Comparison of ENCODE assay signal across 1 cellular context in genomic region chr17:76586741-76587487, GRCh38.
TF ChIP-seq lines count a peak whose summit lies in the region.

No MANE protein-coding gene starts in this region.

TF ChIP-seq in K562, 482 proteins besides CTCF, POLR2A, EP300 and RAD21 (continued from another document):
- TF ChIP-seq MAX (CRISPR knock-in tag; IDR thresholded peaks at IDR 0.05) (peak; percentile 65), NUFIP1 (IDR thresholded peaks at IDR 0.05; ENCODE audit: partially characterized antibody) (no peak)
